Comparison of ENCODE assay signal across 2 cellular contexts in genomic region chr11:2702771-2703486, GRCh38.
TF ChIP-seq lines count a peak whose summit lies in the region.

No MANE protein-coding gene starts in this region.

TF ChIP-seq in H1, 55 proteins besides CTCF, POLR2A, EP300 and RAD21:
- no peak for TF ChIP-seq TEAD4 (IDR thresholded peaks at IDR 0.05; ENCODE audit: low read depth, low read length)
- peak; percentile 65; the same call in 1 of the 2 replicates for TF ChIP-seq E2F6 (IDR thresholded peaks at IDR 0.05)

TF ChIP-seq in GM12891, 5 proteins besides CTCF, POLR2A, EP300 and RAD21:
- no peak for TF ChIP-seq TAF1 (IDR thresholded peaks at IDR 0.05; ENCODE audit: low read depth, low read length)
- TF ChIP-seq POLR2AphosphoS5 (IDR thresholded peaks at IDR 0.05; ENCODE audit: low read depth, low read length), result no peak
- no peak for TF ChIP-seq SPI1 (IDR thresholded peaks at IDR 0.05; ENCODE audit: low read depth, low read length)
- no peak for TF ChIP-seq PAX5 (IDR thresholded peaks at IDR 0.05; ENCODE audit: insufficient read depth, low read length, severe bottlenecking)
- no peak for TF ChIP-seq POU2F2 (IDR thresholded peaks at IDR 0.05; ENCODE audit: low read depth, low read length)
TF ChIP-seq in GM12891: peak in this region for 0.
